In the genomic region with DNA sequence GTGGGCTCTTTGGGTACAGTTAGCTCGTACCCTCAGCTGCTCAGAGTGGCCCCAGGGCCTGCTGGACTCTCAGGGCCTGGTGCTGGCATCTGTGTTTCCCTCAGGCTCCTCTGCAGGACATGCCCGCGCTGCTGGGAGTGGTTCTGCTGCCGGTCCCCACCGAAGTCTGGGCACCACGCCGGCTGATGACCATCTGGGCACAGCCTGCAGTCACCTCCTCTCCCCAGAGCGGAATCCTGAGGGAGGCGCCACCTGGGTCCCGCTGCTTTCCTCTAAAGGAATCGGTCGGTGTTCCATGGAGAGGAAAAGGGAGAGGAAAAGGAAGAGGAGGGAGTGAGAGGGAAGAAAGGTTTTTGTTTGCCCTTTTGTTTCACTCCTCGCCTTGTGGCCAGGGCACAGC, we compare ENCODE assay signal across 21 cellular contexts. TPM values are rescaled to one million over a fixed set of nuclear protein-coding genes. Genes with fewer than 3 reads are reported as not detected.
DNase-seq lines count a peak whose midpoint lies in the region; ATAC-seq and TF ChIP-seq lines count a peak whose summit lies in the region.
"Had no signal": no experiment of that assay in that cellular context is flagged by ENCODE, and none has a peak within 500 bp of the region (broad histone marks: within the 10 kb centered on the region; RNA-seq: fewer than 3 reads in every experiment).

No MANE protein-coding gene starts in this region.

- no peak for ATAC-seq in GM21528 (IDR thresholded peaks at IDR 0.05; ENCODE audit: low FRiP score, unreplicated experiment)
- ATAC-seq: HepG2 had no signal

- peaks cover 6% of the 10 kb centered on the region; the same call in 1 of the 2 replicates for H3K9me3 ChIP-seq in BLaER1
- no peaks in the 10 kb centered on the region for H3K9me3 ChIP-seq in neural progenitor cell (ENCODE audit: low read depth)
- H3K9me3 ChIP-seq in tibial artery, result no peaks in the 10 kb centered on the region
- H3K9me3 ChIP-seq: BLaER1 treated with 17β-estradiol and CSF1 and Interleukin-3, amounts not matched to agents 10 nM and 100 nM had no signal

- no peaks in the 10 kb centered on the region for H3F3A ChIP-seq in neural progenitor cell (ENCODE audit: low read depth)

- peaks cover 29% of the 10 kb centered on the region for H3K4me1 ChIP-seq in BLaER1
- H3K4me1 ChIP-seq in neural progenitor cell, result no peaks in the 10 kb centered on the region
- peaks cover 0 to 8% (median 0%) of the 10 kb centered on the region in 4 donors for H3K4me1 ChIP-seq in tibial artery

- no peak for TF ChIP-seq CTCF in neural progenitor cell (IDR thresholded peaks at IDR 0.05)
- TF ChIP-seq CTCF in tibial artery (IDR thresholded peaks at IDR 0.05), result no peak

- H3K27ac ChIP-seq in BLaER1, result no peak overlapping the region
- no peak overlapping the region for H3K27ac ChIP-seq in neural progenitor cell
- H3K27ac ChIP-seq in tibial artery, result no peak overlapping the region
- H3K27ac ChIP-seq: 22Rv1; BLaER1 treated with 17β-estradiol and CSF1 and Interleukin-3, amounts not matched to agents 10 nM and 100 nM; GM23248; KMS-11 had no signal

- intact Hi-C loops in tibial artery (cut with DNase I; ENCODE audit: low total_unique reads), result no loop called here

- no peaks in the 10 kb centered on the region for H3K36me3 ChIP-seq in BLaER1
- H3K36me3 ChIP-seq in neural progenitor cell, result no peaks in the 10 kb centered on the region
- no peaks in the 10 kb centered on the region for H3K36me3 ChIP-seq in tibial artery
- H3K36me3 ChIP-seq: BLaER1 treated with 17β-estradiol and CSF1 and Interleukin-3, amounts not matched to agents 10 nM and 100 nM had no signal

- H3K4me3 Mint-ChIP-seq in neural progenitor cell, result no peak overlapping the region
- no peak overlapping the region for H3K4me3 Mint-ChIP-seq in T-helper 2 cell treated with Interferon-gamma antibody and Interleukin-4, amounts not matched to agents 5 μg/mL and 100 μg/mL, for 36 hours
- H3K4me3 Mint-ChIP-seq: CD4-positive, CD25-positive, alpha-beta regulatory T cell; HFFc6 had no signal

- H3K4me3 ChIP-seq in BLaER1 (no peak overlapping the region), neural progenitor cell (no peak overlapping the region), tibial artery (no peak overlapping the region)
- H3K4me3 ChIP-seq: BLaER1 treated with 17β-estradiol and CSF1 and Interleukin-3, amounts not matched to agents 10 nM and 100 nM; GM23248 had no signal

- no peaks in the 10 kb centered on the region for H3K79me2 ChIP-seq in neural progenitor cell (ENCODE audit: low read depth)

- H3K4me1 Mint-ChIP-seq in neural progenitor cell, result peaks cover 5% of the 10 kb centered on the region
- no peaks in the 10 kb centered on the region for H3K4me1 Mint-ChIP-seq in T-helper 2 cell treated with Interferon-gamma antibody and Interleukin-4, amounts not matched to agents 5 μg/mL and 100 μg/mL, for 36 hours (ENCODE audit: low read depth)

- no peak overlapping the region for H3K9ac ChIP-seq in BLaER1
- H3K9ac ChIP-seq in neural progenitor cell, result no peak overlapping the region
- H3K9ac ChIP-seq: BLaER1 treated with 17β-estradiol and CSF1 and Interleukin-3, amounts not matched to agents 10 nM and 100 nM; GM23248; KMS-11 had no signal

- H4K20me1 ChIP-seq in BLaER1, result no peaks in the 10 kb centered on the region
- no peaks in the 10 kb centered on the region for H4K20me1 ChIP-seq in neural progenitor cell (ENCODE audit: low read depth)
- H4K20me1 ChIP-seq: BLaER1 treated with 17β-estradiol and CSF1 and Interleukin-3, amounts not matched to agents 10 nM and 100 nM had no signal

- DNase-seq in G401 (ENCODE audit: low spot score) (peak; percentile 87), cerebellar cortex (ENCODE audit: low spot score) (peak; percentile 83), neural progenitor cell (ENCODE audit: low spot score) (no peak), tibial artery (no peak)
- no peak for DNase-seq in T-helper 2 cell treated with Interferon-gamma antibody and Interleukin-4, amounts not matched to agents 5 μg/mL and 100 μg/mL, for 36 hours (ENCODE audit: low spot score)
- DNase-seq: AML-193; CD4-positive, CD25-positive, alpha-beta regulatory T cell; DMS153; DMS79 treated with DMSO at 0.1 percent for 48 hours; EL; GF-D8; GM23248; HCEC 1CT; HFFc6 had no signal

- in situ Hi-C loops in G401 (cut with HindIII; ENCODE audit: low sequenced_read_pairs), result loop anchor here (25.0 kb wide), 1 partner anchor 141 kb away; no protein-coding TSS in a partner anchor

- H2AFZ ChIP-seq in neural progenitor cell (replicated peaks), result peak overlapping the region; percentile 34
- H2AFZ ChIP-seq: GM23248 had no signal

- H3K27me3 ChIP-seq in BLaER1, result peaks cover 8% of the 10 kb centered on the region; the same call in 1 of the 2 replicates
- peaks cover 54% of the 10 kb centered on the region for H3K27me3 ChIP-seq in neural progenitor cell
- peaks cover 0 to 31% of the 10 kb centered on the region in 2 donors for H3K27me3 ChIP-seq in tibial artery

- no peaks in the 10 kb centered on the region for H3K9me3 Mint-ChIP-seq in neural progenitor cell
- H3K9me3 Mint-ChIP-seq in T-helper 2 cell treated with Interferon-gamma antibody and Interleukin-4, amounts not matched to agents 5 μg/mL and 100 μg/mL, for 36 hours, result no peaks in the 10 kb centered on the region
- H3K9me3 Mint-ChIP-seq: CD4-positive, CD25-positive, alpha-beta regulatory T cell had no signal

- no peaks in the 10 kb centered on the region for H3K36me3 Mint-ChIP-seq in neural progenitor cell
- no peaks in the 10 kb centered on the region for H3K36me3 Mint-ChIP-seq in T-helper 2 cell treated with Interferon-gamma antibody and Interleukin-4, amounts not matched to agents 5 μg/mL and 100 μg/mL, for 36 hours (ENCODE audit: low read depth)
- H3K36me3 Mint-ChIP-seq: CD4-positive, CD25-positive, alpha-beta regulatory T cell had no signal

- peaks cover 14% of the 10 kb centered on the region for H3K27me3 Mint-ChIP-seq in neural progenitor cell (ENCODE audit: insufficient read depth, low read depth)
- H3K27me3 Mint-ChIP-seq in T-helper 2 cell treated with Interferon-gamma antibody and Interleukin-4, amounts not matched to agents 5 μg/mL and 100 μg/mL, for 36 hours (ENCODE audit: low read depth), result peaks cover 37% of the 10 kb centered on the region

- 0 out of 2 replicates have a peak overlapping the region, but pooled peaks have one; percentile 1 for H3K4me2 ChIP-seq in BLaER1
- H3K4me2 ChIP-seq in neural progenitor cell, result no peak overlapping the region
- H3K4me2 ChIP-seq: KMS-11 had no signal

- H3K27ac Mint-ChIP-seq in neural progenitor cell, result no peak overlapping the region
- no peak overlapping the region for H3K27ac Mint-ChIP-seq in T-helper 2 cell treated with Interferon-gamma antibody and Interleukin-4, amounts not matched to agents 5 μg/mL and 100 μg/mL, for 36 hours
- H3K27ac Mint-ChIP-seq: CD4-positive, CD25-positive, alpha-beta regulatory T cell; HFFc6 had no signal

RNA-seq across cellular contexts. Expression of a gene that starts 43.6 kb away (rescaled TPM):
- total RNA-seq in G401 (2014; rRNA removed; shearing (Covaris generic)), result not detected in 2 replicates
- not detected in 2 replicates for total RNA-seq in neural progenitor cell (ENCODE audit: low replicate concordance)
- total RNA-seq: A673; CD4-positive, CD25-positive, alpha-beta regulatory T cell; GM23248; HepG2; HFFc6 had no signal

RNA-seq across cellular contexts. Expression of a gene that starts 47.8 kb away (rescaled TPM):
- total RNA-seq in G401 (2014; rRNA removed; shearing (Covaris generic)), result not detected in 2 replicates
- not detected in 2 replicates for total RNA-seq in neural progenitor cell (ENCODE audit: low replicate concordance)
- total RNA-seq: A673; CD4-positive, CD25-positive, alpha-beta regulatory T cell; GM23248; HepG2; HFFc6 had no signal

Comparison
In these comparisons a context has a peak if more than half of its experiments do, and no peak if none do; other contexts are left out.
1. DNase-seq: peak in G401 (single experiment) and cerebellar cortex (single experiment); none in neural progenitor cell (single experiment), T-helper 2 cell treated with Interferon-gamma antibody and Interleukin-4, amounts not matched to agents 5 μg/mL and 100 μg/mL, for 36 hours (single experiment) and tibial artery (0 of 2).